Comparison of ENCODE assay signal across 1 cellular context in genomic region chr11:12802418-12803085, GRCh38.
TF ChIP-seq lines count a peak whose summit lies in the region.

No MANE protein-coding gene starts in this region.

TF ChIP-seq in HepG2, 621 proteins besides CTCF, POLR2A, EP300 and RAD21 (continued from another document and continues in another):
- TF ChIP-seq, protein P1, sequence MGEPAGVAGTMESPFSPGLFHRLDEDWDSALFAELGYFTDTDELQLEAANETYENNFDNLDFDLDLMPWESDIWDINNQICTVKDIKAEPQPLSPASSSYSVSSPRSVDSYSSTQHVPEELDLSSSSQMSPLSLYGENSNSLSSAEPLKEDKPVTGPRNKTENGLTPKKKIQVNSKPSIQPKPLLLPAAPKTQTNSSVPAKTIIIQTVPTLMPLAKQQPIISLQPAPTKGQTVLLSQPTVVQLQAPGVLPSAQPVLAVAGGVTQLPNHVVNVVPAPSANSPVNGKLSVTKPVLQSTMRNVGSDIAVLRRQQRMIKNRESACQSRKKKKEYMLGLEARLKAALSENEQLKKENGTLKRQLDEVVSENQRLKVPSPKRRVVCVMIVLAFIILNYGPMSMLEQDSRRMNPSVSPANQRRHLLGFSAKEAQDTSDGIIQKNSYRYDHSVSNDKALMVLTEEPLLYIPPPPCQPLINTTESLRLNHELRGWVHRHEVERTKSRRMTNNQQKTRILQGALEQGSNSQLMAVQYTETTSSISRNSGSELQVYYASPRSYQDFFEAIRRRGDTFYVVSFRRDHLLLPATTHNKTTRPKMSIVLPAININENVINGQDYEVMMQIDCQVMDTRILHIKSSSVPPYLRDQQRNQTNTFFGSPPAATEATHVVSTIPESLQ (CRISPR knock-in tag; conservative IDR thresholded peaks at IDR 0.05), result no peak
- TF ChIP-seq REST (IDR thresholded peaks at IDR 0.05; ENCODE audit: borderline replicate concordance in 1 of 2, low read depth in 1 of 2, low read length in 2 of 2), result peak in 1 of 2 experiments; percentile 40; a peak in 1 of 4 replicates
- peak; percentile 83 for TF ChIP-seq ZNF350 (CRISPR knock-in tag; IDR thresholded peaks at IDR 0.05; ENCODE audit: borderline replicate concordance, low read depth)
- no peak for TF ChIP-seq NR1H2 (CRISPR knock-in tag; IDR thresholded peaks at IDR 0.05; ENCODE audit: borderline replicate concordance, low read depth)
- no peak; the same call in 1 of the 2 replicates for TF ChIP-seq JUNB (CRISPR knock-in tag; IDR thresholded peaks at IDR 0.05; ENCODE audit: borderline replicate concordance)
- no peak for TF ChIP-seq ZNF484 (CRISPR knock-in tag; IDR thresholded peaks at IDR 0.05; ENCODE audit: borderline replicate concordance, low read depth)
- peak; percentile 58; the same call in 1 of the 2 replicates for TF ChIP-seq ZNF160 (CRISPR knock-in tag; IDR thresholded peaks at IDR 0.05)
- TF ChIP-seq, protein P2, sequence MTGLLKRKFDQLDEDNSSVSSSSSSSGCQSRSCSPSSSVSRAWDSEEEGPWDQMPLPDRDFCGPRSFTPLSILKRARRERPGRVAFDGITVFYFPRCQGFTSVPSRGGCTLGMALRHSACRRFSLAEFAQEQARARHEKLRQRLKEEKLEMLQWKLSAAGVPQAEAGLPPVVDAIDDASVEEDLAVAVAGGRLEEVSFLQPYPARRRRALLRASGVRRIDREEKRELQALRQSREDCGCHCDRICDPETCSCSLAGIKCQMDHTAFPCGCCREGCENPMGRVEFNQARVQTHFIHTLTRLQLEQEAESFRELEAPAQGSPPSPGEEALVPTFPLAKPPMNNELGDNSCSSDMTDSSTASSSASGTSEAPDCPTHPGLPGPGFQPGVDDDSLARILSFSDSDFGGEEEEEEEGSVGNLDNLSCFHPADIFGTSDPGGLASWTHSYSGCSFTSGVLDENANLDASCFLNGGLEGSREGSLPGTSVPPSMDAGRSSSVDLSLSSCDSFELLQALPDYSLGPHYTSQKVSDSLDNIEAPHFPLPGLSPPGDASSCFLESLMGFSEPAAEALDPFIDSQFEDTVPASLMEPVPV (CRISPR knock-in tag; IDR thresholded peaks at IDR 0.05), result no peak
- no peak for TF ChIP-seq ETV6 (CRISPR knock-in tag; conservative IDR thresholded peaks at IDR 0.05)
- TF ChIP-seq HNRNPL (IDR thresholded peaks at IDR 0.05; ENCODE audit: low read depth, low read length), result no peak
- TF ChIP-seq, protein P3, sequence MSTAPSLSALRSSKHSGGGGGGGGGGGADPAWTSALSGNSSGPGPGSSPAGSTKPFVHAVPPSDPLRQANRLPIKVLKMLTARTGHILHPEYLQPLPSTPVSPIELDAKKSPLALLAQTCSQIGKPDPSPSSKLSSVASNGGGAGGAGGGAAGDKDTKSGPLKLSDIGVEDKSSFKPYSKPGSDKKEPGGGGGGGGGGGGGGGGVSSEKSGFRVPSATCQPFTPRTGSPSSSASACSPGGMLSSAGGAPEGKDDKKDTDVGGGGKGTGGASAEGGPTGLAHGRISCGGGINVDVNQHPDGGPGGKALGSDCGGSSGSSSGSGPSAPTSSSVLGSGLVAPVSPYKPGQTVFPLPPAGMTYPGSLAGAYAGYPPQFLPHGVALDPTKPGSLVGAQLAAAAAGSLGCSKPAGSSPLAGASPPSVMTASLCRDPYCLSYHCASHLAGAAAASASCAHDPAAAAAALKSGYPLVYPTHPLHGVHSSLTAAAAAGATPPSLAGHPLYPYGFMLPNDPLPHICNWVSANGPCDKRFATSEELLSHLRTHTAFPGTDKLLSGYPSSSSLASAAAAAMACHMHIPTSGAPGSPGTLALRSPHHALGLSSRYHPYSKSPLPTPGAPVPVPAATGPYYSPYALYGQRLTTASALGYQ (CRISPR knock-in tag; IDR thresholded peaks at IDR 0.05), result peak; percentile 93
- TF ChIP-seq ARNT2 (CRISPR knock-in tag; IDR thresholded peaks at IDR 0.05; ENCODE audit: low read depth), result no peak
- no peak for TF ChIP-seq PHB2 (IDR thresholded peaks at IDR 0.05; ENCODE audit: partially characterized antibody)
- TF ChIP-seq ZNF782 (CRISPR knock-in tag; IDR thresholded peaks at IDR 0.05; ENCODE audit: borderline replicate concordance), result no peak
- TF ChIP-seq TGIF2 (CRISPR knock-in tag; IDR thresholded peaks at IDR 0.05), result peak; percentile 28; the same call in 1 of the 2 replicates
- TF ChIP-seq ZNF33B (CRISPR knock-in tag; IDR thresholded peaks at IDR 0.05), result no peak
- TF ChIP-seq ZNF879 (CRISPR knock-in tag; IDR thresholded peaks at IDR 0.05), result no peak
- no peak; the same call in 1 of the 2 replicates for TF ChIP-seq ZNF704 (CRISPR knock-in tag; IDR thresholded peaks at IDR 0.05; ENCODE audit: borderline replicate concordance)
- TF ChIP-seq ATF4 (CRISPR knock-in tag; IDR thresholded peaks at IDR 0.05), result no peak
- TF ChIP-seq SALL1 (CRISPR knock-in tag; IDR thresholded peaks at IDR 0.05), result peak; percentile 100
- TF ChIP-seq IRX3 (CRISPR knock-in tag; IDR thresholded peaks at IDR 0.05; ENCODE audit: borderline replicate concordance, low read depth), result 0 out of 2 replicates have a peak, but pooled peaks have one; percentile 26
- TF ChIP-seq XRCC5 (optimal IDR thresholded peaks at IDR 0.05; ENCODE audit: low read length), result peak; percentile 82
- TF ChIP-seq ZNF674 (CRISPR knock-in tag; IDR thresholded peaks at IDR 0.05; ENCODE audit: low read depth), result no peak
- no peak for TF ChIP-seq KLF15 (CRISPR knock-in tag; IDR thresholded peaks at IDR 0.05; ENCODE audit: borderline replicate concordance)
- 0 out of 2 replicates have a peak, but pooled peaks have one; percentile 35 for TF ChIP-seq ZNF761 (CRISPR knock-in tag; conservative IDR thresholded peaks at IDR 0.05)
- no peak for TF ChIP-seq ELK4 (CRISPR knock-in tag; IDR thresholded peaks at IDR 0.05; ENCODE audit: borderline replicate concordance)
- 0 out of 2 replicates have a peak, but pooled peaks have one; percentile 27 for TF ChIP-seq HMGXB3 (CRISPR knock-in tag; IDR thresholded peaks at IDR 0.05; ENCODE audit: borderline replicate concordance)
- no peak for TF ChIP-seq ZFP36 (IDR thresholded peaks at IDR 0.05; ENCODE audit: borderline replicate concordance, low read depth, low read length, partially characterized antibody)
- no peak for TF ChIP-seq ZNF567 (CRISPR knock-in tag; IDR thresholded peaks at IDR 0.05; ENCODE audit: borderline replicate concordance)
- peak; percentile 34; the same call in 1 of the 2 replicates for TF ChIP-seq KLF6 (CRISPR knock-in tag; IDR thresholded peaks at IDR 0.05)
- TF ChIP-seq GPN1 (CRISPR knock-in tag; IDR thresholded peaks at IDR 0.05; ENCODE audit: borderline replicate concordance), result no peak
- TF ChIP-seq FLYWCH1 (CRISPR knock-in tag; IDR thresholded peaks at IDR 0.05), result no peak
- peak; percentile 79 for TF ChIP-seq HMG20A (CRISPR knock-in tag; IDR thresholded peaks at IDR 0.05; ENCODE audit: borderline replicate concordance)
- TF ChIP-seq, protein P4, sequence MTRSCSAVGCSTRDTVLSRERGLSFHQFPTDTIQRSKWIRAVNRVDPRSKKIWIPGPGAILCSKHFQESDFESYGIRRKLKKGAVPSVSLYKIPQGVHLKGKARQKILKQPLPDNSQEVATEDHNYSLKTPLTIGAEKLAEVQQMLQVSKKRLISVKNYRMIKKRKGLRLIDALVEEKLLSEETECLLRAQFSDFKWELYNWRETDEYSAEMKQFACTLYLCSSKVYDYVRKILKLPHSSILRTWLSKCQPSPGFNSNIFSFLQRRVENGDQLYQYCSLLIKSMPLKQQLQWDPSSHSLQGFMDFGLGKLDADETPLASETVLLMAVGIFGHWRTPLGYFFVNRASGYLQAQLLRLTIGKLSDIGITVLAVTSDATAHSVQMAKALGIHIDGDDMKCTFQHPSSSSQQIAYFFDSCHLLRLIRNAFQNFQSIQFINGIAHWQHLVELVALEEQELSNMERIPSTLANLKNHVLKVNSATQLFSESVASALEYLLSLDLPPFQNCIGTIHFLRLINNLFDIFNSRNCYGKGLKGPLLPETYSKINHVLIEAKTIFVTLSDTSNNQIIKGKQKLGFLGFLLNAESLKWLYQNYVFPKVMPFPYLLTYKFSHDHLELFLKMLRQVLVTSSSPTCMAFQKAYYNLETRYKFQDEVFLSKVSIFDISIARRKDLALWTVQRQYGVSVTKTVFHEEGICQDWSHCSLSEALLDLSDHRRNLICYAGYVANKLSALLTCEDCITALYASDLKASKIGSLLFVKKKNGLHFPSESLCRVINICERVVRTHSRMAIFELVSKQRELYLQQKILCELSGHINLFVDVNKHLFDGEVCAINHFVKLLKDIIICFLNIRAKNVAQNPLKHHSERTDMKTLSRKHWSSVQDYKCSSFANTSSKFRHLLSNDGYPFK (CRISPR knock-in tag; IDR thresholded peaks at IDR 0.05; ENCODE audit: borderline replicate concordance), result 0 out of 2 replicates have a peak, but pooled peaks have one; percentile 16
- peak; percentile 18; the same call in 1 of the 2 replicates for TF ChIP-seq KDM5A (IDR thresholded peaks at IDR 0.05; ENCODE audit: borderline replicate concordance, low read length)
- no peak for TF ChIP-seq ZC3H4 (CRISPR knock-in tag; IDR thresholded peaks at IDR 0.05; ENCODE audit: borderline replicate concordance)
- TF ChIP-seq ZFAT (CRISPR knock-in tag; conservative IDR thresholded peaks at IDR 0.05), result no peak
